Comparison of ENCODE assay signal across 1 cellular context in genomic region chr4:127782275-127783025, GRCh38.
TF ChIP-seq lines count a peak whose summit lies in the region.

HSPA4L (plus strand) TSS chr4:127782322; CDS start chr4:127782551, 229 bp downstream.

TF ChIP-seq in K562, 482 proteins besides CTCF, POLR2A, EP300 and RAD21 (continued from another document and continues in another):
- peak; percentile 65; the same call in 1 of the 2 replicates for TF ChIP-seq HMGXB4 (CRISPR knock-in tag; IDR thresholded peaks at IDR 0.05)
- TF ChIP-seq RHOXF2B (CRISPR knock-in tag; conservative IDR thresholded peaks at IDR 0.05), result no peak
- TF ChIP-seq SNRNP70 (optimal IDR thresholded peaks at IDR 0.05; ENCODE audit: low read depth, low read length), result no peak
- TF ChIP-seq POLR2G (IDR thresholded peaks at IDR 0.05; ENCODE audit: low read depth, low read length), result peak; percentile 96
- TF ChIP-seq SIX5 (IDR thresholded peaks at IDR 0.05; ENCODE audit: borderline replicate concordance in 1 of 2, insufficient read depth in 1 of 2, low read depth in 1 of 2, low read length in 2 of 2), result no peak
- no peak for TF ChIP-seq XRCC5 (IDR thresholded peaks at IDR 0.05; ENCODE audit: low read depth, low read length)
- no peak for TF ChIP-seq ELF4 (CRISPR knock-in tag; IDR thresholded peaks at IDR 0.05)
- peak; percentile 36; the same call in 1 of the 2 replicates for TF ChIP-seq ETS1 (conservative IDR thresholded peaks at IDR 0.05; ENCODE audit: control insufficient read depth, low read depth, low read length)
- no peak for TF ChIP-seq ZNF444 (CRISPR knock-in tag; IDR thresholded peaks at IDR 0.05)
- TF ChIP-seq SRSF1 (IDR thresholded peaks at IDR 0.05; ENCODE audit: low read depth, low read length), result no peak
- peak in 1 of 2 experiments; percentile 70; a peak in 2 of 4 replicates for TF ChIP-seq FOXA3 (CRISPR knock-in tag; conservative IDR thresholded peaks at IDR 0.05 in 1 of 2, IDR thresholded peaks at IDR 0.05 in 1 of 2)
- TF ChIP-seq BHLHE40 (IDR thresholded peaks at IDR 0.05; ENCODE audit: low read length), result peak; percentile 51
- no peak for TF ChIP-seq ZNF408 (CRISPR knock-in tag; IDR thresholded peaks at IDR 0.05; ENCODE audit: low read depth)
- TF ChIP-seq ATF4 (CRISPR knock-in tag; IDR thresholded peaks at IDR 0.05), result no peak
- no peak for TF ChIP-seq SRSF9 (IDR thresholded peaks at IDR 0.05; ENCODE audit: borderline replicate concordance, low read depth, low read length)
- no peak for TF ChIP-seq THRA (IDR thresholded peaks at IDR 0.05)
- no peak for TF ChIP-seq BRF2 (IDR thresholded peaks at IDR 0.05; ENCODE audit: borderline replicate concordance, insufficient read depth, insufficient read length)
- no peak for TF ChIP-seq MEF2A (IDR thresholded peaks at IDR 0.05; ENCODE audit: control insufficient read depth, low read depth, low read length)
- TF ChIP-seq ZNF175 (CRISPR knock-in tag; IDR thresholded peaks at IDR 0.05; ENCODE audit: low read depth), result no peak
- TF ChIP-seq ZKSCAN1 (IDR thresholded peaks at IDR 0.05; ENCODE audit: low read depth, low read length), result no peak
- TF ChIP-seq PHB (CRISPR knock-in tag; IDR thresholded peaks at IDR 0.05), result no peak
- no peak for TF ChIP-seq ZNF24 (IDR thresholded peaks at IDR 0.05)
- TF ChIP-seq ZZZ3 (IDR thresholded peaks at IDR 0.05), result no peak
- TF ChIP-seq HNRNPUL1 (IDR thresholded peaks at IDR 0.05; ENCODE audit: low read length), result no peak
- TF ChIP-seq ZNF165 (CRISPR knock-in tag; IDR thresholded peaks at IDR 0.05; ENCODE audit: borderline replicate concordance), result no peak
- no peak for TF ChIP-seq MCM7 (IDR thresholded peaks at IDR 0.05)
- no peak; the same call in 1 of the 2 replicates for TF ChIP-seq SP1 (CRISPR knock-in tag; IDR thresholded peaks at IDR 0.05)
- 0 out of 2 replicates have a peak, but pooled peaks have one; percentile 20 for TF ChIP-seq MITF (IDR thresholded peaks at IDR 0.05)
- no peak for TF ChIP-seq ZNF134 (CRISPR knock-in tag; conservative IDR thresholded peaks at IDR 0.05)
- no peak for TF ChIP-seq SFPQ (IDR thresholded peaks at IDR 0.05; ENCODE audit: low read depth, low read length)
- no peak for TF ChIP-seq SNIP1 (IDR thresholded peaks at IDR 0.05; ENCODE audit: low read depth)
- TF ChIP-seq MGA (IDR thresholded peaks at IDR 0.05), result peak; percentile 82
- TF ChIP-seq CHCHD3 (CRISPR knock-in tag; IDR thresholded peaks at IDR 0.05), result no peak
- TF ChIP-seq TFE3 (CRISPR knock-in tag; IDR thresholded peaks at IDR 0.05), result no peak
